ENCODE assay signal across 16 cellular contexts in genomic region chr3:129311054-129311902, GRCh38. TPM values are rescaled to one million over a fixed set of nuclear protein-coding genes. Genes with fewer than 3 reads are reported as not detected.
DNase-seq lines count a peak whose midpoint lies in the region; ATAC-seq and TF ChIP-seq lines count a peak whose summit lies in the region.
"Had no signal": no experiment of that assay in that cellular context is flagged by ENCODE, and none has a peak within 500 bp of the region (broad histone marks: within the 10 kb centered on the region; RNA-seq: fewer than 3 reads in every experiment).

No MANE protein-coding gene starts in this region.

- H3K27me3 Mint-ChIP-seq in Caco-2 (ENCODE audit: insufficient read depth, unreplicated experiment), result no peaks in the 10 kb centered on the region

- ATAC-seq in HG03159 (IDR thresholded peaks at IDR 0.05; ENCODE audit: unreplicated experiment), result no peak
- ATAC-seq: sciatic nerve had no signal

- no peak overlapping the region for H3K4me3 ChIP-seq in Caco-2 (ENCODE audit: low read depth, low read length)
- H3K4me3 ChIP-seq in esophagus (ENCODE audit: low read depth in 1 of 2, low read length in 2 of 2), result no peak overlapping the region
- H3K4me3 ChIP-seq in skin epidermis, result no peak overlapping the region
- H3K4me3 ChIP-seq: BLaER1, lung, suprapubic skin had no signal

- H3K36me3 ChIP-seq in Caco-2 (ENCODE audit: control insufficient read depth, insufficient read depth, low read length) (0 out of 2 replicates have a peak, but pooled peaks cover 2% of the 10 kb centered on the region), esophagus (ENCODE audit: control insufficient read depth in 2 of 2, insufficient read depth in 2 of 2, low read length in 1 of 2) (peaks cover 0 to 2% of the 10 kb centered on the region in 2 donors)
- H3K36me3 ChIP-seq: neutrophil, suprapubic skin had no signal

- CTCF ChIA-PET in Caco-2 (lab: Charles Lee), result no interaction called here
- CTCF ChIA-PET in RWPE1 (lab: Yijun Ruan, JAX), result interaction anchor here (0.7 kb wide), 1 partner anchor 278 kb away, joined by 3 read pairs; no protein-coding TSS in a partner anchor

- 90 to 91% methylated on average over 3 of the region's 3 CpGs for WGBS in esophagus, 2 donors

- peaks cover 18% of the 10 kb centered on the region for H3K4me1 Mint-ChIP-seq in Caco-2 (ENCODE audit: low read depth, unreplicated experiment)

- H3K4me3 Mint-ChIP-seq in Caco-2 (ENCODE audit: unreplicated experiment), result no peak overlapping the region

- DNase-seq in Caco-2, result no peak
- no peak for DNase-seq in RWPE1 (ENCODE audit: low spot score)
- no peak for DNase-seq in CD1c-positive myeloid dendritic cell (ENCODE audit: extremely low spot score)
- DNase-seq in D341Med (ENCODE audit: low spot score), result no peak
- DNase-seq: activated gamma-delta T cell treated with Interleukin-2 at 50 U/mL for 16 hours, DMS79, NCI-H1048, NCI-H82 had no signal

- H3K27ac Mint-ChIP-seq in Caco-2 (ENCODE audit: unreplicated experiment), result peak overlapping the region; percentile 66

- POLR2A ChIA-PET in Caco-2 (lab: Charles Lee), result no interaction called here
- POLR2A ChIA-PET in RWPE1 (lab: Yijun Ruan, JAX; ENCODE audit: low non-redundant PET), result no interaction called here

- intact Hi-C loops in Caco-2 (cut with micrococcal nuclease; ENCODE audit: unreplicated experiment), result loop anchor here (10.0 kb wide), 1 partner anchor 186 kb away; the partner anchor contains the start of gene RAB43

- H3K36me3 Mint-ChIP-seq in Caco-2 (ENCODE audit: insufficient read depth, unreplicated experiment), result peaks cover 52% of the 10 kb centered on the region

- no peaks in the 10 kb centered on the region for H3K27me3 ChIP-seq in Caco-2 (replicated peaks; ENCODE audit: control insufficient read depth, insufficient read depth, low read length)
- no peaks in the 10 kb centered on the region for H3K27me3 ChIP-seq in esophagus (ENCODE audit: control insufficient read depth in 1 of 2, insufficient read depth in 2 of 2, low read length in 2 of 2)
- H3K27me3 ChIP-seq: BLaER1, neutrophil, suprapubic skin had no signal

- no TSS peak for BruUV-seq in Caco-2 (replicated peaks; lab: Mats Ljungman, UMichigan)

- no peak for TF ChIP-seq CTCF in Caco-2 (IDR thresholded peaks at IDR 0.05; ENCODE audit: insufficient read depth in 1 of 2, low read depth in 1 of 2, low read length in 1 of 2, severe bottlenecking in 1 of 2, unreplicated experiment in 1 of 2)
- TF ChIP-seq CTCF in RWPE1 (conservative IDR thresholded peaks at IDR 0.05; ENCODE audit: low read depth), result no peak

- H3K4me1 ChIP-seq in Caco-2 (peaks cover 24% of the 10 kb centered on the region), esophagus (ENCODE audit: control insufficient read depth in 2 of 2, insufficient read depth in 2 of 2, low read length in 1 of 2) (peaks cover 3 to 17% of the 10 kb centered on the region in 2 donors)

- H3K9me3 Mint-ChIP-seq in Caco-2 (ENCODE audit: unreplicated experiment), result no peaks in the 10 kb centered on the region

- H3K9me3 ChIP-seq in Caco-2, result no peaks in the 10 kb centered on the region
- H3K9me3 ChIP-seq in esophagus (ENCODE audit: control insufficient read depth in 2 of 2, insufficient read depth in 1 of 2, low read depth in 1 of 2, low read length in 1 of 2), result no peaks in the 10 kb centered on the region
- H3K9me3 ChIP-seq: BLaER1, neutrophil, suprapubic skin had no signal

- H3K27ac ChIP-seq in RWPE1 (peak overlapping the region; percentile 87), esophagus (ENCODE audit: low read depth in 2 of 2, low read length in 1 of 2) (peak overlapping the region; percentile 83 to 85), skin epidermis (peak overlapping the region in 11 of 21 experiments; percentile 12 to 81 (median 50))
- H3K27ac ChIP-seq: BLaER1, neutrophil had no signal

RNA-seq across cellular contexts. Expression of gene HMCES, which starts 32.6 kb away (rescaled TPM):
- total RNA-seq in Caco-2 (2022), result 47.7 and 47.9 TPM in 2 replicates
- polyA plus RNA-seq in esophagus, result 10 to 100 TPM; 26.3 to 31.3 TPM
